12 cellular contexts compared by ENCODE assay signal in genomic region chr9:122567901-122568300, GRCh38. TPM values are rescaled to one million over a fixed set of nuclear protein-coding genes. Genes with fewer than 3 reads are reported as not detected.
"Had no signal": no experiment of that assay in that cellular context is flagged by ENCODE, and none has a peak within 500 bp of the region (broad histone marks: within the 10 kb centered on the region; RNA-seq: fewer than 3 reads in every experiment).

No MANE protein-coding gene starts in this region.

- FAIRE-seq: HTR-8/SVneo had no signal

- H3K9ac ChIP-seq: GM23248, KMS-11 had no signal

- H3K36me3 ChIP-seq: HAP-1 had no signal

- H3K27ac ChIP-seq: GM23248, KMS-11 had no signal

- H3K4me3 ChIP-seq: GM23248, HAP-1 had no signal

- H2AFZ ChIP-seq: GM23248 had no signal

- DNase-seq: GM23248, GOT3, H7, HFFc6, IMR-90, KBM-7 had no signal

- H3K27ac Mint-ChIP-seq: HFFc6 had no signal

- H3K4me2 ChIP-seq: KMS-11 had no signal

- H3K4me1 ChIP-seq: HAP-1 had no signal

- H3K4me3 Mint-ChIP-seq: HFFc6 had no signal

- H3K9me3 ChIP-seq: HAP-1 had no signal

- H3K9me3 Mint-ChIP-seq: HFFc6 had no signal

- ATAC-seq: HCT116 had no signal

RNA-seq across cellular contexts. Expression of gene OR1N2, which starts 15.0 kb away (rescaled TPM):
- total RNA-seq: GM23248, H4, H7, HFFc6, HT-29, IMR-90 had no signal
- polyA plus RNA-seq: GM23248, IMR-90 had no signal

RNA-seq across cellular contexts. Expression of gene OR1L8, which starts 15.3 kb away (rescaled TPM):
- total RNA-seq: H4, H7, HFFc6, HT-29, IMR-90 had no signal
- polyA plus RNA-seq: GM23248, IMR-90 had no signal

RNA-seq across cellular contexts. Expression of gene OR1N1, which starts 40.8 kb away (rescaled TPM):
- total RNA-seq: GM23248, H4, H7, HFFc6, HT-29, IMR-90 had no signal
- polyA plus RNA-seq: GM23248, IMR-90 had no signal

RNA-seq across cellular contexts. Expression of gene OR1Q1, which starts 46.6 kb away (rescaled TPM):
- total RNA-seq: GM23248, H4, H7, HFFc6, HT-29, IMR-90 had no signal
- polyA plus RNA-seq: IMR-90 had no signal

RNA-seq across cellular contexts. Expression of gene OR1J4, which starts 49.0 kb away (rescaled TPM):
- total RNA-seq: H4, H7, HFFc6, HT-29, IMR-90 had no signal
- polyA plus RNA-seq: IMR-90 had no signal
